11 cellular contexts compared by ENCODE assay signal in the genomic region with DNA sequence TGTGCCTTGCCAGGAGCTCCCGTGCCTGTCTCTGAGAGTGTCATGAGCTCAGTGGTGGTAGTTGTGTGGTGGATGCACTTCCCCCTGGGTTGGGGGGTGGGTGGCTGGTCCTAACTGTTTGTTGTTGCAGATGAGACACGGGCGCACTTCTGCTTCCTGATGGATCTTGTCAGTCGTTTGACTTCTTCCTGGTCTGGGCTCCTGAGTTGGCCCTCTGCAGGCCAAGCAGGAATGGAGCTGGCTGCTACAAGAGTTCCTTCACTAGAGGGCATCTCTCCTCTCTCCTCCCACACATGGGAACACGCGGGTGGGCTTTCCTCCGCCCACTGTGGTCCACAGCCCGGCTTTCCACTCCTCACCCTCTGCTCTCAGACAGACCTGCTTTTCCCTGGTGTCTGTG.
DNase-seq lines count a peak whose midpoint lies in the region; ATAC-seq, FAIRE-seq and TF ChIP-seq lines count a peak whose summit lies in the region.
"Had no signal": no experiment of that assay in that cellular context is flagged by ENCODE, and none has a peak within 500 bp of the region (broad histone marks: within the 10 kb centered on the region; RNA-seq: fewer than 3 reads in every experiment).

No MANE protein-coding gene starts in this region.

- peaks cover 0 to 5% of the 10 kb centered on the region in 2 donors for H3K4me1 ChIP-seq in kidney (ENCODE audit: control insufficient read depth in 1 of 2, insufficient read depth in 1 of 2, low read depth in 1 of 2, low read length in 2 of 2)

- intact Hi-C loops in kidney (cut with DNase I) = no loop called here

- peak; percentile 35 for TF ChIP-seq CTCF in C4-2B (conservative IDR thresholded peaks at IDR 0.05)
- no peak for TF ChIP-seq CTCF in kidney (IDR thresholded peaks at IDR 0.05; ENCODE audit: borderline replicate concordance, extremely low read depth, insufficient read depth)

- H3K27ac ChIP-seq in C4-2B = no peak overlapping the region
- no peak overlapping the region for H3K27ac ChIP-seq in kidney (ENCODE audit: low read depth in 2 of 2, low read length in 2 of 2)
- H3K27ac ChIP-seq: pancreas had no signal

- DNase-seq in HT-29 (ENCODE audit: low spot score) = peak; percentile 23
- peak; percentile 51 for DNase-seq in UCSD-AML1 (lab: John Stamatoyannopoulos, UW; ENCODE audit: unreplicated experiment)
- peak; percentile 57 for DNase-seq in kidney
- no peak for DNase-seq in NCI-H345 (lab: John Stamatoyannopoulos, UW)
- DNase-seq: activated naive CD8-positive, alpha-beta T cell treated with anti-CD3 and anti-CD28 coated beads, Interleukin-2, amount 10 ng/mL, durations not matched to agents 7 days and 5 days; pancreas; stimulated activated CD8-positive, alpha-beta memory T cell treated with anti-CD3 and anti-CD28 coated beads, Interleukin-4, amount 100 ng/mL, for 48 hours had no signal

- no peak for ATAC-seq in HG02763 (IDR thresholded peaks at IDR 0.05; ENCODE audit: unreplicated experiment)
- no peak for ATAC-seq in HG03460 (IDR thresholded peaks at IDR 0.05; ENCODE audit: unreplicated experiment)
- ATAC-seq in GM18517 (IDR thresholded peaks at IDR 0.05; ENCODE audit: unreplicated experiment) = no peak
- ATAC-seq: pancreas had no signal

- H3K4me3 ChIP-seq in kidney (ENCODE audit: low read length in 2 of 2) = no peak overlapping the region
- H3K4me3 ChIP-seq: pancreas had no signal

- H3K36me3 ChIP-seq in kidney (ENCODE audit: control insufficient read depth in 1 of 2, insufficient read depth in 2 of 2, low read length in 2 of 2) = no peaks in the 10 kb centered on the region
- H3K36me3 ChIP-seq: pancreas had no signal

- no peaks in the 10 kb centered on the region for H3K9me3 ChIP-seq in kidney (ENCODE audit: control insufficient read depth in 1 of 2, low read length in 2 of 2)
- H3K9me3 ChIP-seq: pancreas had no signal

- no peak overlapping the region for H3K9ac ChIP-seq in kidney (ENCODE audit: low read length in 2 of 2)

- no peak for FAIRE-seq in kidney (lab: Jason Lieb, UNC)
- FAIRE-seq: pancreas had no signal
